ENCODE assay signal across 8 cellular contexts in genomic region chr6:21596379-21597242, GRCh38. TPM values are rescaled to one million over a fixed set of nuclear protein-coding genes. Genes with fewer than 3 reads are reported as not detected.
DNase-seq lines count a peak whose midpoint lies in the region; ATAC-seq and TF ChIP-seq lines count a peak whose summit lies in the region.

No MANE protein-coding gene starts in this region.

- peaks cover 8% of the 10 kb centered on the region; the same call in 1 of the 2 replicates for H3K36me3 ChIP-seq in GM23338 (ENCODE audit: insufficient read depth)

- peaks cover 70% of the 10 kb centered on the region for H3K79me2 ChIP-seq in GM23338 (replicated peaks; ENCODE audit: insufficient read depth)

- peaks cover 54% of the 10 kb centered on the region for H3K36me3 Mint-ChIP-seq in GM23338 (ENCODE audit: low read depth)
- H3K36me3 Mint-ChIP-seq in activated T-helper 17 cell treated with anti-CD3 and anti-CD28 coated beads, Interleukin-2, amount 50 U/mL, for 72 hours (ENCODE audit: low read depth), result peaks cover 9% of the 10 kb centered on the region
- peaks cover 62% of the 10 kb centered on the region for H3K36me3 Mint-ChIP-seq in nephron (ENCODE audit: low read depth)

- H4K20me1 ChIP-seq in GM23338 (replicated peaks; ENCODE audit: insufficient read depth), result peaks cover 10% of the 10 kb centered on the region; the same call in 1 of the 2 replicates

- H2AFZ ChIP-seq in GM23338, result no peak overlapping the region

- peak overlapping the region; percentile 97 for H3K4me3 Mint-ChIP-seq in GM23338
- peak overlapping the region; percentile 84 for H3K4me3 Mint-ChIP-seq in activated T-helper 17 cell treated with anti-CD3 and anti-CD28 coated beads, Interleukin-2, amount 50 U/mL, for 72 hours
- peak overlapping the region; percentile 100 for H3K4me3 Mint-ChIP-seq in nephron

- H3K4me1 ChIP-seq in GM23338 (ENCODE audit: insufficient read depth), result peaks cover 17% of the 10 kb centered on the region

- peak overlapping the region; percentile 94 for H3K27ac ChIP-seq in GM23338 (ENCODE audit: low read depth)

- TF ChIP-seq CTCF in GM23338 (conservative IDR thresholded peaks at IDR 0.05; ENCODE audit: low read depth in 2 of 2), result peak in 1 of 2 experiments; percentile 72; a peak in 3 of 4 replicates
- peak; percentile 55 to 74 (median 55) for TF ChIP-seq CTCF in nephron (IDR thresholded peaks at IDR 0.05; ENCODE audit: unreplicated experiment in 3 of 3)

- H3K4me1 Mint-ChIP-seq in GM23338 (peaks cover 30% of the 10 kb centered on the region), nephron (peaks cover 27% of the 10 kb centered on the region)
- peaks cover 8% of the 10 kb centered on the region for H3K4me1 Mint-ChIP-seq in activated T-helper 17 cell treated with anti-CD3 and anti-CD28 coated beads, Interleukin-2, amount 50 U/mL, for 72 hours

- no peaks in the 10 kb centered on the region for H3K27me3 ChIP-seq in GM23338 (ENCODE audit: insufficient read depth)

- H3K27ac Mint-ChIP-seq in GM23338 (peak overlapping the region; percentile 96), nephron (peak overlapping the region; percentile 99 to 100 (median 99))
- H3K27ac Mint-ChIP-seq in activated T-helper 17 cell treated with anti-CD3 and anti-CD28 coated beads, Interleukin-2, amount 50 U/mL, for 72 hours, result no peak overlapping the region

- DNase-seq in COLO829 (ENCODE audit: low spot score) (peak; percentile 49), GM23338 (ENCODE audit: low spot score) (peak; percentile 73), NCI-H446 (lab: John Stamatoyannopoulos, UW) (peak; percentile 72 to 73), foreskin melanocyte (peak; percentile 50)

- H3F3A ChIP-seq in GM23338 (replicated peaks; ENCODE audit: low read depth), result peaks cover 19% of the 10 kb centered on the region

- peaks cover 28% of the 10 kb centered on the region for H3K27me3 Mint-ChIP-seq in GM23338 (ENCODE audit: insufficient read depth, low read depth, poor library complexity)
- H3K27me3 Mint-ChIP-seq in activated T-helper 17 cell treated with anti-CD3 and anti-CD28 coated beads, Interleukin-2, amount 50 U/mL, for 72 hours, result peaks cover 53% of the 10 kb centered on the region
- no peaks in the 10 kb centered on the region for H3K27me3 Mint-ChIP-seq in nephron (ENCODE audit: low read depth)

- peak overlapping the region; percentile 75 for H3K4me3 ChIP-seq in GM23338

- H3K9me3 Mint-ChIP-seq in GM23338 (peaks cover 15% of the 10 kb centered on the region), nephron (peaks cover 10% of the 10 kb centered on the region)
- no peaks in the 10 kb centered on the region for H3K9me3 Mint-ChIP-seq in activated T-helper 17 cell treated with anti-CD3 and anti-CD28 coated beads, Interleukin-2, amount 50 U/mL, for 72 hours

- H3K4me2 ChIP-seq in GM23338, result peak overlapping the region; percentile 80

- ATAC-seq in GM23338 (peak; percentile 9), GM19324 (IDR thresholded peaks at IDR 0.05; ENCODE audit: low FRiP score, unreplicated experiment) (no peak), GM21360 (IDR thresholded peaks at IDR 0.05; ENCODE audit: unreplicated experiment) (no peak)
- ATAC-seq in activated T-helper 17 cell treated with anti-CD3 and anti-CD28 coated beads, Interleukin-2, amount 50 U/mL, for 72 hours (replicated peaks), result no peak

- no peaks in the 10 kb centered on the region for H3K9me2 ChIP-seq in GM23338 (ENCODE audit: insufficient read depth)

TF ChIP-seq in GM23338, 12 proteins besides CTCF, POLR2A, EP300 and RAD21:
- TF ChIP-seq POLR2AphosphoS5 (IDR thresholded peaks at IDR 0.05; ENCODE audit: low read depth), result peak; percentile 43; the same call in 1 of the 2 replicates
- TF ChIP-seq CREB1 (CRISPR knock-in tag; IDR thresholded peaks at IDR 0.05; ENCODE audit: low read depth), result 0 out of 2 replicates have a peak, but pooled peaks have one; percentile 30
- TF ChIP-seq ZNF331 (CRISPR knock-in tag; IDR thresholded peaks at IDR 0.05; ENCODE audit: low read depth), result no peak
TF ChIP-seq in GM23338: peak in this region for 2.

RNA-seq across cellular contexts. Expression of gene SOX4, which starts 3.1 kb away (rescaled TPM):
- total RNA-seq in GM23338 (2014; rRNA removed; shearing (Covaris generic)), result 156 and 164 TPM in 2 replicates
- 235 and 245 TPM in 2 replicates for polyA plus RNA-seq in GM23338 (2016; fragmentation: Nextera tagmentation; extraction: Ambion mirVana)
- 1 to 10 TPM in 1 of 2 donors, under 1 TPM in 1; 0.71 to 1.5 TPM for total RNA-seq in activated T-helper 17 cell treated with anti-CD3 and anti-CD28 coated beads, Interleukin-2, amount 50 U/mL, for 72 hours

Comparison
In these comparisons a context has a peak if more than half of its experiments do, and no peak if none do; other contexts are left out.
1. RNA of gene SOX4, which starts 3.1 kb away (total RNA-seq): 156 to 164 TPM in GM23338; 0.71 to 1.5 TPM in activated T-helper 17 cell treated with anti-CD3 and anti-CD28 coated beads, Interleukin-2, amount 50 U/mL, for 72 hours; every median in the first group is over 10 times any median in the second.
2. Peak in every context shown above with its lines, with median percentiles within 50 percentile points of each other: DNase-seq and H3K4me3 Mint-ChIP-seq.